In the genomic region with DNA sequence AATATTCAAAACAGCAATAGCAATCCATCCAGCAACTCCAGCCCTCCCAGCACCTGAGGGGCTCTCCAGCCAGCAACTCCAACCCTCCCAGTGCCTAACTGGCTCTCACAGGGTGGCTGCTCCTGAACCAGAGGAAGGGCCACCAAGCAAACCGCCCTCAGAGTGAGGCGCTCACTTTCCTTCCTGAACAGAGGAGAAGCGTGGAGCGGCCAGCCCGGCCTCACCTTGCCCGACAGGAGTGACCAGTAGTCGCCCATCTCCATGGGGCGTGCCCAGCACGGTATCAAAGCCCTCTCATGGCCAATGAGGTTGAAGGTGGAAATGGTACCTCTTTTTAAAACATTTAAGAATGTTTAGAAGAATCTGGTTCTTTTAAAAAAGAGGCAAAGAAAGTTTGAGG, we compare ENCODE assay signal across 30 cellular contexts. TPM values are rescaled to one million over a fixed set of nuclear protein-coding genes. Genes with fewer than 3 reads are reported as not detected.
"Had no signal": no experiment of that assay in that cellular context is flagged by ENCODE, and none has a peak within 500 bp of the region (broad histone marks: within the 10 kb centered on the region; RNA-seq: fewer than 3 reads in every experiment).

No MANE protein-coding gene starts in this region.

- H3K36me3 ChIP-seq: cardiac muscle cell had no signal

- H3K4me3 Mint-ChIP-seq: activated B cell treated with CpG ODN at 0.5 μM for 24 hours; activated CD4-positive, alpha-beta T cell treated with anti-CD3 and anti-CD28 coated beads, Interleukin-2, amount 10 ng/mL, durations not matched to agents 24 days and 14 days; activated CD8-positive, alpha-beta memory T cell treated with anti-CD3 and anti-CD28 coated beads, Interleukin-2, amount 10 ng/mL, durations not matched to agents 7 days and 5 days; activated naive CD8-positive, alpha-beta T cell treated with anti-CD3 and anti-CD28 coated beads, Interleukin-2, amount 50 U/mL, for 24 hours; activated T-cell treated with anti-CD3 and anti-CD28 coated beads, Interleukin-2, amount 50 U/mL, for 24 hours; activated T-helper 1 cell treated with anti-CD3 and anti-CD28 coated beads, Interleukin-12 subunit alpha, Interleukin-12 subunit beta, Interleukin-2, Interleukin-4 antibody, amounts not matched to agents 30 ng/mL and 10 ng/mL and 1 ng/mL, durations not matched to agents 14 hours and 24 hours and 36 hours; brain; T-helper 17 cell had no signal

- H3K27ac Mint-ChIP-seq: activated B cell treated with CpG ODN at 0.5 μM for 24 hours; activated CD4-positive, alpha-beta T cell treated with anti-CD3 and anti-CD28 coated beads, Interleukin-2, amount 10 ng/mL, durations not matched to agents 24 days and 14 days; activated CD8-positive, alpha-beta memory T cell treated with anti-CD3 and anti-CD28 coated beads, Interleukin-2, amount 10 ng/mL, durations not matched to agents 7 days and 5 days; activated naive CD4-positive, alpha-beta T cell treated with anti-CD3 and anti-CD28 coated beads, Interleukin-2, amount 50 U/mL, for 72 hours; activated naive CD8-positive, alpha-beta T cell treated with anti-CD3 and anti-CD28 coated beads, Interleukin-2, amount 50 U/mL, for 24 hours; activated T-cell treated with anti-CD3 and anti-CD28 coated beads, Interleukin-2, amount 50 U/mL, for 24 hours; activated T-helper 1 cell treated with anti-CD3 and anti-CD28 coated beads, Interleukin-12 subunit alpha, Interleukin-12 subunit beta, Interleukin-2, Interleukin-4 antibody, amounts not matched to agents 30 ng/mL and 10 ng/mL and 1 ng/mL, durations not matched to agents 14 hours and 24 hours and 36 hours; brain; T-helper 17 cell had no signal

- H3K4me1 Mint-ChIP-seq: activated CD4-positive, alpha-beta T cell treated with anti-CD3 and anti-CD28 coated beads, Interleukin-2, amount 10 ng/mL, durations not matched to agents 24 days and 14 days; activated CD8-positive, alpha-beta memory T cell treated with anti-CD3 and anti-CD28 coated beads, Interleukin-2, amount 10 ng/mL, durations not matched to agents 7 days and 5 days; activated naive CD8-positive, alpha-beta T cell treated with anti-CD3 and anti-CD28 coated beads, Interleukin-2, amount 50 U/mL, for 24 hours had no signal

- H3K27me3 ChIP-seq: cardiac muscle cell had no signal

- H3K36me3 Mint-ChIP-seq: activated CD8-positive, alpha-beta memory T cell treated with anti-CD3 and anti-CD28 coated beads, Interleukin-2, amount 10 ng/mL, durations not matched to agents 7 days and 5 days had no signal

- H3K4me3 ChIP-seq: cardiac muscle cell had no signal

- H3K9me3 Mint-ChIP-seq: activated B cell treated with CpG ODN at 0.5 μM for 24 hours; activated CD4-positive, alpha-beta T cell treated with anti-CD3 and anti-CD28 coated beads, Interleukin-2, amount 10 ng/mL, durations not matched to agents 24 days and 14 days; activated naive CD8-positive, alpha-beta T cell treated with anti-CD3 and anti-CD28 coated beads, Interleukin-2, amount 50 U/mL, for 24 hours; activated T-cell treated with anti-CD3 and anti-CD28 coated beads, Interleukin-2, amount 50 U/mL, for 24 hours; activated T-helper 1 cell treated with anti-CD3 and anti-CD28 coated beads, Interleukin-12 subunit alpha, Interleukin-12 subunit beta, Interleukin-2, Interleukin-4 antibody, amounts not matched to agents 30 ng/mL and 10 ng/mL and 1 ng/mL, durations not matched to agents 14 hours and 24 hours and 36 hours had no signal

- H3K27ac ChIP-seq: cardiac muscle cell had no signal

- H3K27me3 Mint-ChIP-seq: activated B cell treated with CpG ODN at 0.5 μM for 24 hours, brain, T-helper 17 cell had no signal

- FAIRE-seq: astrocyte had no signal

- DNase-seq: activated B cell treated with CpG ODN at 0.5 μM for 24 hours; activated CD4-positive, alpha-beta T cell treated with anti-CD3 and anti-CD28 coated beads for 1 hour; activated CD4-positive, alpha-beta T cell treated with anti-CD3 and anti-CD28 coated beads, Interleukin-2, amount 10 ng/mL, durations not matched to agents 24 days and 14 days; activated CD4-positive, alpha-beta T cell treated with anti-CD3 and anti-CD28 coated beads, Interleukin-2, amount 50 U/mL, for 48 hours; activated CD8-positive, alpha-beta memory T cell treated with anti-CD3 and anti-CD28 coated beads, Interleukin-2, amount 10 ng/mL, durations not matched to agents 7 days and 5 days; activated effector memory CD4-positive, alpha-beta T cell treated with anti-CD3 and anti-CD28 coated beads, Interleukin-2, amount 50 U/mL, for 16 hours; activated naive CD4-positive, alpha-beta T cell treated with Interleukin-2 at 50 U/mL for 16 hours; activated naive CD8-positive, alpha-beta T cell treated with anti-CD3 and anti-CD28 coated beads, Interleukin-2, amount 50 U/mL, for 24 hours; activated T-cell treated with anti-CD3 and anti-CD28 coated beads, Interleukin-2, amount 50 U/mL, for 24 hours; amniotic stem cell; KG1; NCI-H1092; NCI-H1417; NCI-H1694; NCI-H2029; NCI-H345; NCI-H510A; NCI-H526 treated with DMSO at 0.1 percent for 48 hours; PC-3; SIG-M5; T-helper 17 cell; T-helper 9 cell had no signal

RNA-seq across cellular contexts. Expression of gene LBHD2, which starts 54.1 kb away (rescaled TPM):
- total RNA-seq: activated B cell treated with CpG ODN at 0.5 μM for 24 hours; activated CD4-positive, alpha-beta T cell treated with anti-CD3 and anti-CD28 coated beads, Interleukin-2, amount 10 ng/mL, durations not matched to agents 24 days and 14 days; activated CD8-positive, alpha-beta memory T cell treated with anti-CD3 and anti-CD28 coated beads, Interleukin-2, amount 10 ng/mL, durations not matched to agents 7 days and 5 days; activated naive CD4-positive, alpha-beta T cell treated with anti-CD3 and anti-CD28 coated beads, Interleukin-2, amount 50 U/mL, for 72 hours; activated T-helper 1 cell treated with anti-CD3 and anti-CD28 coated beads, Interleukin-12 subunit alpha, Interleukin-12 subunit beta, Interleukin-2, Interleukin-4 antibody, amounts not matched to agents 30 ng/mL and 10 ng/mL and 1 ng/mL, durations not matched to agents 14 hours and 24 hours and 36 hours; astrocyte; cardiac muscle cell; LHCN-M2; M059J; PC-3; RPMI7951; T-helper 17 cell had no signal
- polyA plus RNA-seq: cardiac muscle cell had no signal
